ENCODE assay signal across 8 cellular contexts in the genomic region with DNA sequence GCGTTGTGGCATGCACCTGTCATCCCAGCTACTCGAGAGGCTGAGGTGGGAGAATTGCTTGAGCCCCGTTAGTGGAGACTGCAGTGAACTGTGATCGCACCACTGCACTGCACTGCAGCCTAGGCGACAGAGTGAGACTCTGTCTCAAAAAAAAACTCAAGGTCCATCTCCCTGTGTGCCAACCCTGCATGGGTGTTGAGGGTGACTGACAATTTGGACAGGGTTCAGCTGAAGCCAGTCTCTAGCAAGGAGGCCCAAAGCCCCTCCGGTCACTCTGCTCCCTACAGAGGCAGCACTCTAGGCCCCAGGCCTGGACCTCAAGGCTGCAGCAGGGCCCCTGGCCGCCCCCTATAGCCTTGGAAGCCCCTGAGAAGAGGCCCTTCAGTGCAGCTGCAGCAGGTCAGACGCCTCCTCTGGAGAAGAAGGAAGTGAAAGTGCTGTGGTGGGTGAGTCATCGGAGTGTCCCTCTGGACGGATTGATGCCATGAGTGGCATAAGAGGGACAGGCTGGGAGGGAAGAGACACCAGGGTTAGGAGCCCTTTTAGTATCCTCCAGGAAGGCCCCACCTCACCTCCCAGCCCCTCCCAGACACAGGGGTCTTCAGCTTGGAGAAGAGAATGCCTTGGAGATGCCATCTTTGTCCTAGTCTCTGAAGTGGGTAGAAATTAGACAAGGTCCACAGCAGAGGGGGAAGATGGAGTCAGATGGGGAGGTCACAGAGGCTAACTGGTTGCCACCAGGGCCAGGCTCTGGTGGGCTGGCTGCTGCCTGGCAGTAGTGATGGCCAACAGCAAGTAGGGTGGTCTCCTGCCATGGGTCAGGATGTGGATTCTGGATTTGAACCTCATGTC. TPM values are rescaled to one million over a fixed set of nuclear protein-coding genes. Genes with fewer than 3 reads are reported as not detected.
DNase-seq lines count a peak whose midpoint lies in the region; ATAC-seq and TF ChIP-seq lines count a peak whose summit lies in the region.

No MANE protein-coding gene starts in this region.

- DNase-seq in AML-193 (lab: John Stamatoyannopoulos, UW) = peak; percentile 85
- no peak for DNase-seq in Panc1 (ENCODE audit: low read depth, low spot score)
- peak; percentile 37 to 44 for DNase-seq in breast epithelium (ENCODE audit: low spot score in 2 of 2)
- peak; percentile 84 for DNase-seq in mesenteric fat pad (ENCODE audit: low spot score)
- DNase-seq in NCI-H1048 (lab: John Stamatoyannopoulos, UW) = no peak
- no peak for DNase-seq in DMS114 treated with DMSO at 0.1 percent for 48 hours (lab: John Stamatoyannopoulos, UW; ENCODE audit: unreplicated experiment)

- H3K27ac ChIP-seq in Panc1 (ENCODE audit: low read length) = no peak overlapping the region; the same call in 1 of the 2 replicates
- peak overlapping the region; percentile 52 to 54 for H3K27ac ChIP-seq in breast epithelium

- CTCF ChIA-PET in Panc1 (lab: Charles Lee) = no interaction called here

- POLR2A ChIA-PET in Panc1 (lab: Charles Lee) = no interaction called here

- ATAC-seq in GM19025 (IDR thresholded peaks at IDR 0.05; ENCODE audit: low read depth, unreplicated experiment) (peak; percentile 64), HG03095 (IDR thresholded peaks at IDR 0.05; ENCODE audit: unreplicated experiment) (peak; percentile 56), Panc1 (peak; percentile 72)

- in situ Hi-C loops in Panc1 (cut with HindIII; ENCODE audit: low pct_unique_long_range_greater_than_20kb, low sequenced_read_pairs) = no loop called here

- H3K4me3 ChIP-seq in Panc1 (ENCODE audit: low read depth in 2 of 2, low read length in 2 of 2) = no peak overlapping the region
- H3K4me3 ChIP-seq in breast epithelium = no peak overlapping the region

- peaks cover 9% of the 10 kb centered on the region for H3K4me1 ChIP-seq in Panc1 (ENCODE audit: control insufficient read depth, insufficient read depth, low read length)
- H3K4me1 ChIP-seq in breast epithelium = no peaks in the 10 kb centered on the region

- no peak for TF ChIP-seq CTCF in Panc1 (IDR thresholded peaks at IDR 0.05)
- no peak for TF ChIP-seq CTCF in breast epithelium (IDR thresholded peaks at IDR 0.05)

- H3K9me3 ChIP-seq in Panc1 (ENCODE audit: control insufficient read depth, insufficient read depth, low read depth, low read length) (no peaks in the 10 kb centered on the region), breast epithelium (no peaks in the 10 kb centered on the region)

- no peaks in the 10 kb centered on the region for H3K27me3 ChIP-seq in Panc1 (ENCODE audit: control insufficient read depth, insufficient read depth, low read length)
- no peaks in the 10 kb centered on the region for H3K27me3 ChIP-seq in breast epithelium

- BruUV-seq in Panc1 (replicated peaks; lab: Mats Ljungman, UMichigan) = no TSS peak

- no peaks in the 10 kb centered on the region for H3K36me3 ChIP-seq in Panc1 (ENCODE audit: control insufficient read depth, insufficient read depth, low read length)
- H3K36me3 ChIP-seq in breast epithelium = no peaks in the 10 kb centered on the region

- intact Hi-C loops in Panc1 (cut with micrococcal nuclease; ENCODE audit: unreplicated experiment) (no loop called here), breast epithelium (cut with DNase I; ENCODE audit: low total_unique reads) (no loop called here)

- no peak for TF ChIP-seq POLR2A in breast epithelium (IDR thresholded peaks at IDR 0.05)

RNA-seq across cellular contexts. Expression of gene NEK6, which starts 39.1 kb away (rescaled TPM):
- total RNA-seq in Panc1 (2021; ENCODE audit: unreplicated experiment) (56.3 TPM), breast epithelium (10 to 100 TPM; 17.8 to 31.5 (median 22.2) TPM), mesenteric fat pad (97.9 TPM)
- polyA plus RNA-seq in Panc1 (2012; ENCODE audit: insufficient read length) = 74.0 TPM

Comparison
In these comparisons a context has a peak if more than half of its experiments do, and no peak if none do; other contexts are left out.
1. DNase-seq: peak in AML-193 (2 of 2), breast epithelium (2 of 2) and mesenteric fat pad (single experiment); none in Panc1 (single experiment), NCI-H1048 (single experiment) and DMS114 treated with DMSO at 0.1 percent for 48 hours (single experiment).
2. Peak in every context shown above with its lines, with median percentiles within 50 percentile points of each other: ATAC-seq.